In genomic region chr14:68148763-68149162, GRCh38 we compare ENCODE assay signal across 16 cellular contexts.
DNase-seq lines count a peak whose midpoint lies in the region; ATAC-seq and TF ChIP-seq lines count a peak whose summit lies in the region.
"Had no signal": no experiment of that assay in that cellular context is flagged by ENCODE, and none has a peak within 500 bp of the region (broad histone marks: within the 10 kb centered on the region; RNA-seq: fewer than 3 reads in every experiment).

No MANE protein-coding gene starts in this region.

- H4K91ac ChIP-seq in trophoblast cell (ENCODE audit: low read depth, low read length), result no peak overlapping the region

- H3K14ac ChIP-seq in trophoblast cell (ENCODE audit: low read length), result no peak overlapping the region

- no peaks in the 10 kb centered on the region for H3K27me3 Mint-ChIP-seq in activated T-cell treated with anti-CD3 and anti-CD28 coated beads, Interleukin-2, amount 50 U/mL, for 72 hours (ENCODE audit: low read depth)
- H3K27me3 Mint-ChIP-seq: CD4-positive, CD25-positive, alpha-beta regulatory T cell had no signal

- H2BK12ac ChIP-seq in trophoblast cell (ENCODE audit: low read length), result no peak overlapping the region

- H3K4me1 ChIP-seq in RWPE2 (ENCODE audit: insufficient read depth, poor library complexity, severe bottlenecking), result peaks cover 38% of the 10 kb centered on the region
- H3K4me1 ChIP-seq in trophoblast cell (ENCODE audit: control insufficient read depth in 1 of 2, insufficient read depth in 2 of 2, low read length in 2 of 2), result peaks cover 7 to 8% of the 10 kb centered on the region in 2 experiments
- H3K4me1 ChIP-seq in right atrium auricular region, result peaks cover 0 to 15% of the 10 kb centered on the region in 2 donors

- H3K36me3 ChIP-seq in RWPE2 (ENCODE audit: low read depth), result peaks cover 3% of the 10 kb centered on the region; the same call in 1 of the 2 replicates
- H3K36me3 ChIP-seq in trophoblast cell (ENCODE audit: control insufficient read depth in 1 of 2, insufficient read depth in 2 of 2, low read length in 2 of 2), result no peaks in the 10 kb centered on the region
- no peaks in the 10 kb centered on the region for H3K36me3 ChIP-seq in right atrium auricular region

- no peak overlapping the region for H3K9ac ChIP-seq in trophoblast cell (ENCODE audit: low read length)
- H3K9ac ChIP-seq: BLaER1 treated with 17β-estradiol and CSF1 and Interleukin-3, amounts not matched to agents 10 nM and 100 nM had no signal

- DNase-seq in activated T-cell treated with anti-CD3 and anti-CD28 coated beads, Interleukin-2, amount 50 U/mL, for 72 hours, result no peak
- no peak for DNase-seq in activated T-cell treated with anti-CD3 and anti-CD28 coated beads, Interleukin-2, amount 50 U/mL, for 48 hours
- DNase-seq in RWPE2 (ENCODE audit: low spot score), result no peak
- no peak for DNase-seq in epithelial cell of prostate (ENCODE audit: low read depth, low spot score)
- no peak for DNase-seq in trophoblast cell
- no peak for DNase-seq in right atrium auricular region (ENCODE audit: low spot score)
- DNase-seq: 8988T; ACHN; CD4-positive, CD25-positive, alpha-beta regulatory T cell; DMS53; GF-D8; H7 had no signal

- no peak overlapping the region for H3K4ac ChIP-seq in trophoblast cell (ENCODE audit: low read depth, low read length)

- H3K4me3 ChIP-seq in RWPE2 (ENCODE audit: severe bottlenecking) (no peak overlapping the region), trophoblast cell (ENCODE audit: low read depth, low read length) (no peak overlapping the region), right atrium auricular region (no peak overlapping the region)
- H3K4me3 ChIP-seq: BLaER1 treated with 17β-estradiol and CSF1 and Interleukin-3, amounts not matched to agents 10 nM and 100 nM; GM23338 had no signal

- peak; percentile 60 for ATAC-seq in activated T-cell treated with anti-CD3 and anti-CD28 coated beads, Interleukin-2, amount 50 U/mL, for 72 hours (replicated peaks in 1 of 2)
- ATAC-seq in RWPE2 (ENCODE audit: low read depth) (no peak), HG03432 (IDR thresholded peaks at IDR 0.05; ENCODE audit: unreplicated experiment) (no peak)
- ATAC-seq: GM23338 had no signal

- H3K27ac Mint-ChIP-seq in activated T-cell treated with anti-CD3 and anti-CD28 coated beads, Interleukin-2, amount 50 U/mL, for 72 hours, result no peak overlapping the region
- H3K27ac Mint-ChIP-seq: CD4-positive, CD25-positive, alpha-beta regulatory T cell; GM23338 had no signal

- no peaks in the 10 kb centered on the region for H3K27me3 ChIP-seq in RWPE2 (ENCODE audit: insufficient read depth, poor library complexity, severe bottlenecking)
- H3K27me3 ChIP-seq in trophoblast cell (ENCODE audit: insufficient read depth, low read length), result no peaks in the 10 kb centered on the region
- no peaks in the 10 kb centered on the region for H3K27me3 ChIP-seq in right atrium auricular region
- H3K27me3 ChIP-seq: BLaER1 treated with 17β-estradiol and CSF1 and Interleukin-3, amounts not matched to agents 10 nM and 100 nM had no signal

- H3K79me1 ChIP-seq in trophoblast cell (ENCODE audit: low read length), result peaks cover 15% of the 10 kb centered on the region

- TF ChIP-seq CTCF in RWPE2 (IDR thresholded peaks at IDR 0.05; ENCODE audit: poor library complexity, severe bottlenecking) (no peak), right atrium auricular region (IDR thresholded peaks at IDR 0.05) (no peak)

- H4K8ac ChIP-seq in trophoblast cell (ENCODE audit: low read depth, low read length), result no peak overlapping the region

- H3K9me3 Mint-ChIP-seq in activated T-cell treated with anti-CD3 and anti-CD28 coated beads, Interleukin-2, amount 50 U/mL, for 72 hours, result peaks cover 8 to 19% of the 10 kb centered on the region in 2 donors

- peaks cover 4% of the 10 kb centered on the region for H3K9me3 ChIP-seq in RWPE2 (ENCODE audit: severe bottlenecking)
- H3K9me3 ChIP-seq in trophoblast cell (ENCODE audit: insufficient read depth, low read depth, low read length), result no peaks in the 10 kb centered on the region
- peaks cover 0 to 12% of the 10 kb centered on the region in 2 donors for H3K9me3 ChIP-seq in right atrium auricular region

- H2BK120ac ChIP-seq in trophoblast cell (ENCODE audit: insufficient read depth, low read length, poor library complexity), result no peak overlapping the region

- H3K4me3 Mint-ChIP-seq in activated T-cell treated with anti-CD3 and anti-CD28 coated beads, Interleukin-2, amount 50 U/mL, for 72 hours, result no peak overlapping the region
- H3K4me3 Mint-ChIP-seq: CD4-positive, CD25-positive, alpha-beta regulatory T cell; GM23338 had no signal

- H2AK5ac ChIP-seq in trophoblast cell (ENCODE audit: low read length), result no peak overlapping the region

- H3K18ac ChIP-seq in trophoblast cell (ENCODE audit: low read length), result no peak overlapping the region

- no peaks in the 10 kb centered on the region for H3K79me2 ChIP-seq in trophoblast cell (ENCODE audit: control insufficient read depth, insufficient read depth, low read length, poor library complexity)

- H4K12ac ChIP-seq in trophoblast cell (ENCODE audit: low read depth, low read length), result no peak overlapping the region

- H2BK5ac ChIP-seq in trophoblast cell (ENCODE audit: low read depth, low read length, poor library complexity), result no peak overlapping the region

- H3K36me3 Mint-ChIP-seq in activated T-cell treated with anti-CD3 and anti-CD28 coated beads, Interleukin-2, amount 50 U/mL, for 72 hours (ENCODE audit: insufficient read depth in 2 of 2), result peaks cover 12 to 19% of the 10 kb centered on the region in 2 donors

- H2AFZ ChIP-seq in trophoblast cell (ENCODE audit: insufficient read depth, low read length, poor library complexity), result no peak overlapping the region
- H2AFZ ChIP-seq: GM23338 had no signal

- H3K27ac ChIP-seq in RWPE2 (ENCODE audit: poor library complexity, severe bottlenecking), result peak overlapping the region; percentile 99
- H3K27ac ChIP-seq in epithelial cell of prostate, result peak overlapping the region; percentile 91
- no peak overlapping the region for H3K27ac ChIP-seq in trophoblast cell (ENCODE audit: low read depth, low read length)
- H3K27ac ChIP-seq in right atrium auricular region, result no peak overlapping the region
- H3K27ac ChIP-seq: BLaER1 treated with 17β-estradiol and CSF1 and Interleukin-3, amounts not matched to agents 10 nM and 100 nM; HL-60 had no signal

- H3K4me1 Mint-ChIP-seq in activated T-cell treated with anti-CD3 and anti-CD28 coated beads, Interleukin-2, amount 50 U/mL, for 72 hours (ENCODE audit: low read depth), result peaks cover 18% of the 10 kb centered on the region

- H3K23ac ChIP-seq in trophoblast cell (ENCODE audit: low read length), result no peak overlapping the region

- no peak overlapping the region for H3K4me2 ChIP-seq in trophoblast cell (ENCODE audit: low read length)
- H3K4me2 ChIP-seq: BLaER1 treated with 17β-estradiol and CSF1 and Interleukin-3, amounts not matched to agents 10 nM and 100 nM; GM23338 had no signal

Comparison
In these comparisons a context has a peak if more than half of its experiments do, and no peak if none do; other contexts are left out.
1. ATAC-seq: peak in activated T-cell treated with anti-CD3 and anti-CD28 coated beads, Interleukin-2, amount 50 U/mL, for 72 hours (2 of 2); none in RWPE2 (single experiment) and HG03432 (single experiment).
2. H3K27ac ChIP-seq: peak in RWPE2 (single experiment) and epithelial cell of prostate (single experiment); none in trophoblast cell (single experiment) and right atrium auricular region (0 of 2).